ENCODE assay signal across 28 cellular contexts in genomic region chr6:89582669-89583325, GRCh38. TPM values are rescaled to one million over a fixed set of nuclear protein-coding genes. Genes with fewer than 3 reads are reported as not detected.
DNase-seq lines count a peak whose midpoint lies in the region; ATAC-seq, FAIRE-seq and TF ChIP-seq lines count a peak whose summit lies in the region.
"Had no signal": no experiment of that assay in that cellular context is flagged by ENCODE, and none has a peak within 500 bp of the region (broad histone marks: within the 10 kb centered on the region; RNA-seq: fewer than 3 reads in every experiment).

No MANE protein-coding gene starts in this region.

- no TSS peak for BruUV-seq in OCI-LY7 (replicated peaks; lab: Mats Ljungman, UMichigan)

- POLR2A ChIA-PET in OCI-LY7 (lab: Charles Lee) = no interaction called here

- H3K36me3 ChIP-seq in upper lobe of right lung (no peaks in the 10 kb centered on the region), OCI-LY7 (ENCODE audit: insufficient read depth, low read length) (no peaks in the 10 kb centered on the region)
- H3K36me3 ChIP-seq: SJSA1 had no signal

- H3K79me2 ChIP-seq in OCI-LY7 (ENCODE audit: insufficient read depth, low read depth, low read length) = no peaks in the 10 kb centered on the region

- H3K9me2 ChIP-seq in OCI-LY7 (ENCODE audit: insufficient read depth, low read length) = no peaks in the 10 kb centered on the region

- FAIRE-seq in GM19239 (lab: Jason Lieb, UNC) = no peak
- FAIRE-seq: endothelial cell of umbilical vein had no signal

- H3K4me1 ChIP-seq in upper lobe of right lung (no peaks in the 10 kb centered on the region), OCI-LY7 (ENCODE audit: insufficient read depth, low read length, poor library complexity, severe bottlenecking) (no peaks in the 10 kb centered on the region)
- H3K4me1 ChIP-seq: SJSA1 had no signal

- CTCF ChIA-PET in OCI-LY7 (lab: Charles Lee; ENCODE audit: unreplicated experiment) = no interaction called here

- H3K27ac ChIP-seq in upper lobe of right lung = no peak overlapping the region
- H3K27ac ChIP-seq in OCI-LY7 (ENCODE audit: low read depth, low read length, poor library complexity, severe bottlenecking) = no peak overlapping the region
- H3K27ac ChIP-seq: SJSA1, VCaP had no signal

- H3K9me3 ChIP-seq in upper lobe of right lung (no peaks in the 10 kb centered on the region), OCI-LY7 (ENCODE audit: low read length) (no peaks in the 10 kb centered on the region)
- H3K9me3 ChIP-seq: SJSA1 had no signal

- no peak overlapping the region for H2AFZ ChIP-seq in OCI-LY7 (ENCODE audit: low read length)

- no peak overlapping the region for H3K4me3 ChIP-seq in upper lobe of right lung
- H3K4me3 ChIP-seq in OCI-LY7 (ENCODE audit: low read depth, low read length, poor library complexity, severe bottlenecking) = no peak overlapping the region
- H3K4me3 ChIP-seq: SJSA1 had no signal

- intact Hi-C loops in upper lobe of right lung (cut with DNase I) = no loop called here
- intact Hi-C loops in OCI-LY7 (cut with micrococcal nuclease; ENCODE audit: unreplicated experiment) = no loop called here

- no peak overlapping the region for H3K4me2 ChIP-seq in OCI-LY7 (ENCODE audit: low read length)

- ATAC-seq in HG02588 (IDR thresholded peaks at IDR 0.05; ENCODE audit: unreplicated experiment) (peak; percentile 45), GM18517 (IDR thresholded peaks at IDR 0.05; ENCODE audit: unreplicated experiment) (no peak), upper lobe of right lung (no peak)
- ATAC-seq: HCT116, left cardiac atrium had no signal

- TF ChIP-seq CTCF in upper lobe of right lung (IDR thresholded peaks at IDR 0.05) (no peak), OCI-LY7 (conservative IDR thresholded peaks at IDR 0.05; ENCODE audit: low read length) (no peak)

- H3K27me3 ChIP-seq in upper lobe of right lung = no peaks in the 10 kb centered on the region

- DNase-seq in DMS79 (lab: John Stamatoyannopoulos, UW) (peak; percentile 54), NCI-H524 treated with DMSO at 0.1 percent for 48 hours (lab: John Stamatoyannopoulos, UW) (peak; percentile 79), islet precursor cell (peak; percentile 71), upper lobe of right lung (no peak), GM19239 (ENCODE audit: insufficient read length, low spot score) (no peak), OCI-LY7 (ENCODE audit: low spot score) (no peak)
- DNase-seq: activated CD4-positive, alpha-beta T cell treated with anti-CD3 and anti-CD28 coated beads for 48 hours; activated gamma-delta T cell; activated naive CD8-positive, alpha-beta T cell treated with anti-CD3 and anti-CD28 coated beads, Interleukin-2, amount 10 ng/mL, durations not matched to agents 7 days and 5 days; activated T-cell treated with anti-CD3 and anti-CD28 coated beads, Interleukin-2, amount 50 U/mL, for 1 hour; aorta; EL; hippocampal formation; left cardiac atrium; mammary epithelial cell; NCI-H1092 treated with DMSO at 0.1 percent for 48 hours; NCI-H1930; NCI-H2227 treated with DMSO at 0.1 percent for 48 hours; NCI-H774; stimulated activated CD4-positive, alpha-beta T cell treated with anti-CD3 and anti-CD28 coated beads, Interleukin-15, amount 100 ng/mL, for 24 hours; stimulated activated CD4-positive, alpha-beta T cell treated with anti-CD3 and anti-CD28 coated beads, Interleukin-4, amount 100 ng/mL, for 4 hours; T1000 had no signal

- no peaks in the 10 kb centered on the region for H4K20me1 ChIP-seq in OCI-LY7 (ENCODE audit: insufficient read depth, low read length)

RNA-seq across cellular contexts. Expression of gene LYRM2, which starts 55.8 kb away (rescaled TPM):
- total RNA-seq in upper lobe of right lung (32.9 TPM), OCI-LY7 (2022) (37.8 and 40.6 TPM in 2 replicates)
- total RNA-seq in OCI-LY7 (2014; rRNA removed; shearing (Covaris generic)) = 16.0 and 17.7 TPM in 2 replicates

Comparison
In these comparisons a context has a peak if more than half of its experiments do, and no peak if none do; other contexts are left out.
1. DNase-seq: peak in DMS79 (single experiment), NCI-H524 treated with DMSO at 0.1 percent for 48 hours (single experiment) and islet precursor cell (single experiment); none in upper lobe of right lung (single experiment), GM19239 (single experiment) and OCI-LY7 (single experiment).